Comparison of ENCODE assay signal across 15 cellular contexts in genomic region chr13:44393391-44393790, GRCh38. TPM values are rescaled to one million over a fixed set of nuclear protein-coding genes. Genes with fewer than 3 reads are reported as not detected.
DNase-seq lines count a peak whose midpoint lies in the region; ATAC-seq and TF ChIP-seq lines count a peak whose summit lies in the region.
"Had no signal": no experiment of that assay in that cellular context is flagged by ENCODE, and none has a peak within 500 bp of the region (broad histone marks: within the 10 kb centered on the region; RNA-seq: fewer than 3 reads in every experiment).

No MANE protein-coding gene starts in this region.

- H3K9me3 ChIP-seq in HEK293 (ENCODE audit: control insufficient read depth, insufficient read depth, low read depth, low read length) (no peaks in the 10 kb centered on the region), gastroesophageal sphincter (no peaks in the 10 kb centered on the region)

- H3K27ac ChIP-seq in HEK293 (ENCODE audit: extremely low read depth, low read depth, low read length) (no peak overlapping the region), gastroesophageal sphincter (no peak overlapping the region)
- H3K27ac ChIP-seq: GM23248 had no signal

- CTCF ChIA-PET in HEK293 (lab: Yijun Ruan, JAX) = no interaction called here

- H3K4me1 Mint-ChIP-seq in progenitor cell of endocrine pancreas (ENCODE audit: low read depth) = peaks cover 25% of the 10 kb centered on the region

- TF ChIP-seq CTCF in HEK293 (tag by site-specific recombination; IDR thresholded peaks at IDR 0.05) (no peak), progenitor cell of endocrine pancreas (IDR thresholded peaks at IDR 0.05; ENCODE audit: unreplicated experiment) (no peak), gastroesophageal sphincter (IDR thresholded peaks at IDR 0.05) (no peak)

- no peaks in the 10 kb centered on the region for H3K9me3 Mint-ChIP-seq in progenitor cell of endocrine pancreas (ENCODE audit: low read depth)
- H3K9me3 Mint-ChIP-seq: activated CD4-positive, alpha-beta memory T cell treated with anti-CD3 and anti-CD28 coated beads for 36 hours; T-helper 2 cell treated with Interferon-gamma antibody and Interleukin-4, amounts not matched to agents 5 μg/mL and 100 μg/mL, for 36 hours had no signal

- H3K4me1 ChIP-seq in HEK293 (ENCODE audit: control insufficient read depth, insufficient read depth, low read length) (no peaks in the 10 kb centered on the region), gastroesophageal sphincter (peaks cover 0 to 28% (median 5%) of the 10 kb centered on the region in 3 donors)

- peak overlapping the region; percentile 15 for H3K27ac Mint-ChIP-seq in progenitor cell of endocrine pancreas
- H3K27ac Mint-ChIP-seq: activated CD4-positive, alpha-beta memory T cell treated with anti-CD3 and anti-CD28 coated beads for 36 hours; T-helper 2 cell treated with Interferon-gamma antibody and Interleukin-4, amounts not matched to agents 5 μg/mL and 100 μg/mL, for 36 hours had no signal

- peaks cover 9% of the 10 kb centered on the region for H3K27me3 Mint-ChIP-seq in progenitor cell of endocrine pancreas

- H3K27me3 ChIP-seq in H7 (ENCODE audit: control insufficient read depth, insufficient read depth, low read length) = no peaks in the 10 kb centered on the region
- H3K27me3 ChIP-seq in gastroesophageal sphincter = no peaks in the 10 kb centered on the region

- ATAC-seq in gastroesophageal sphincter = no peak

- POLR2A ChIA-PET in HEK293 (lab: Yijun Ruan, JAX) = no interaction called here

- no peak overlapping the region for H3K4me3 Mint-ChIP-seq in progenitor cell of endocrine pancreas (ENCODE audit: low read depth)
- H3K4me3 Mint-ChIP-seq: activated CD4-positive, alpha-beta memory T cell treated with anti-CD3 and anti-CD28 coated beads for 36 hours; T-helper 2 cell treated with Interferon-gamma antibody and Interleukin-4, amounts not matched to agents 5 μg/mL and 100 μg/mL, for 36 hours had no signal

- 54 to 56% methylated on average over 5 to 8 of the region's 8 CpGs for WGBS in gastroesophageal sphincter (ENCODE audit: low coverage in 1 of 2), 2 donors

- DNase-seq in UCSD-AML1 (lab: John Stamatoyannopoulos, UW; ENCODE audit: unreplicated experiment) (peak; percentile 58), kidney glomerular epithelial cell (lab: John Stamatoyannopoulos, UW) (peak; percentile 90), progenitor cell of endocrine pancreas (ENCODE audit: low spot score, unreplicated experiment) (no peak), NCI-H1417 (lab: John Stamatoyannopoulos, UW) (no peak), H7 (no peak)
- DNase-seq in activated CD8-positive, alpha-beta memory T cell treated with anti-CD3 and anti-CD28 coated beads, Interleukin-2, amount 50 U/mL, for 48 hours = no peak
- DNase-seq: activated CD4-positive, alpha-beta memory T cell treated with anti-CD3 and anti-CD28 coated beads for 36 hours; activated effector memory CD4-positive, alpha-beta T cell treated with Interleukin-2 at 50 U/mL for 16 hours; DMS 273 treated with DMSO at 0.1 percent for 48 hours; GM23248; NCI-H2029 treated with DMSO at 0.1 percent for 48 hours; substantia nigra had no signal

- peaks cover 2% of the 10 kb centered on the region for H3K36me3 Mint-ChIP-seq in progenitor cell of endocrine pancreas (ENCODE audit: insufficient read depth)
- H3K36me3 Mint-ChIP-seq: activated CD4-positive, alpha-beta memory T cell treated with anti-CD3 and anti-CD28 coated beads for 36 hours had no signal

- no peaks in the 10 kb centered on the region for H3K36me3 ChIP-seq in HEK293 (ENCODE audit: control insufficient read depth in 2 of 2, insufficient read depth in 1 of 2, low read length in 2 of 2)
- H3K36me3 ChIP-seq in H7 (replicated peaks; ENCODE audit: control insufficient read depth, insufficient read depth, low read length) = no peaks in the 10 kb centered on the region
- H3K36me3 ChIP-seq in gastroesophageal sphincter = peaks cover 0 to 15% of the 10 kb centered on the region in 2 donors

- TF ChIP-seq EP300 in gastroesophageal sphincter (IDR thresholded peaks at IDR 0.05) = no peak

- TF ChIP-seq POLR2A in gastroesophageal sphincter (IDR thresholded peaks at IDR 0.05) = no peak

- no peak overlapping the region for H3K4me3 ChIP-seq in HEK293 (ENCODE audit: low read depth, low read length)
- H3K4me3 ChIP-seq in H7 (ENCODE audit: insufficient read depth, low read depth, low read length) = no peak overlapping the region
- H3K4me3 ChIP-seq in gastroesophageal sphincter = no peak overlapping the region
- H3K4me3 ChIP-seq: GM23248 had no signal

TF ChIP-seq in HEK293, 187 proteins besides CTCF, POLR2A, EP300 and RAD21:
- no peak for TF ChIP-seq ZNF76 (tag by site-specific recombination; IDR thresholded peaks at IDR 0.05; ENCODE audit: borderline replicate concordance, low read depth)
- TF ChIP-seq EGR2 (tag by site-specific recombination; IDR thresholded peaks at IDR 0.05; ENCODE audit: low read depth) = peak; percentile 77
- TF ChIP-seq ZFHX2 (tag by site-specific recombination; conservative IDR thresholded peaks at IDR 0.05) = peak; percentile 45
- TF ChIP-seq ZBTB26 (tag by site-specific recombination; optimal IDR thresholded peaks at IDR 0.05) = no peak
- TF ChIP-seq ZIC2 (tag by site-specific recombination; IDR thresholded peaks at IDR 0.05) = peak; percentile 86

RNA-seq across cellular contexts. Expression of gene SERP2, which starts 19.8 kb away (rescaled TPM):
- 6.3 and 6.8 TPM in 2 replicates for total RNA-seq in progenitor cell of endocrine pancreas
- 0.17 and 0.74 TPM in 2 replicates for total RNA-seq in H7 (2014; rRNA removed; shearing (Covaris generic))
- total RNA-seq in gastroesophageal sphincter = 10 to 100 TPM in 2 of 4 donors, 1 to 10 TPM in 2; 6.9 to 15.6 (median 11.5) TPM
- total RNA-seq: activated CD4-positive, alpha-beta memory T cell treated with anti-CD3 and anti-CD28 coated beads for 36 hours had no signal

Comparison
In these comparisons a context has a peak if more than half of its experiments do, and no peak if none do; other contexts are left out.
1. DNase-seq: peak in UCSD-AML1 (single experiment) and kidney glomerular epithelial cell (single experiment); none in progenitor cell of endocrine pancreas (single experiment), NCI-H1417 (0 of 3), activated CD8-positive, alpha-beta memory T cell treated with anti-CD3 and anti-CD28 coated beads, Interleukin-2, amount 50 U/mL, for 48 hours (single experiment) and H7 (single experiment).